In the genomic region with DNA sequence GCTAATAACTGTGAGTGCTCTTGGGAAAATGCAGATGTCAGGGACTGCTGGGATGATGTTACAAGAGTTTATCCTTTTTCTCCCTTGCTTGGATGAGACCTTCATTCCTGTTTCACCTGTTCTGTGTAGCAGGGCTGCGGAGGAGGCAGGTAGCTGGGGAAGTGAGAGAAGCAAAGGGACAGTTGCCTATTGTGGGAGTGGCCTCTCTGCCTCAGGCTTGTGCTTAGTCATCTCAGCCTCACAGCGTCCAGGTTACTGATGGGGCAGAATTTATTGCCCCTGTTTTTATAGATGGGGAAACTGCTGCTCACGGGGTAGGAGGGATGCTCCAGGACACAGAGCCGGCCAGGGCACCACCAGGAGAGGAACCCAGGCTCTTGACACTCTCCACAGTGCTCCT, we compare ENCODE assay signal across 8 cellular contexts. TPM values are rescaled to one million over a fixed set of nuclear protein-coding genes. Genes with fewer than 3 reads are reported as not detected.
DNase-seq lines count a peak whose midpoint lies in the region; ATAC-seq and TF ChIP-seq lines count a peak whose summit lies in the region.

No MANE protein-coding gene starts in this region.

- peaks cover 13 to 28% (median 24%) of the 10 kb centered on the region in 4 donors for H3K4me1 Mint-ChIP-seq in naive thymus-derived CD8-positive, alpha-beta T cell

- peak overlapping the region; percentile 83 to 89 for H3K27ac ChIP-seq in coronary artery

- no peaks in the 10 kb centered on the region; the same call in 1 of the 2 replicates for H3K27me3 ChIP-seq in H7 (ENCODE audit: control insufficient read depth, insufficient read depth, low read length)

- POLR2A ChIA-PET in naive thymus-derived CD8-positive, alpha-beta T cell (lab: Charles Lee) = interaction anchor here (3.0 kb wide), 1 partner anchor 10 kb away, joined by 13 read pairs; no protein-coding TSS in a partner anchor

- ATAC-seq in GM21619 (IDR thresholded peaks at IDR 0.05; ENCODE audit: unreplicated experiment) (peak; percentile 30), HG02623 (IDR thresholded peaks at IDR 0.05; ENCODE audit: unreplicated experiment) (no peak), omental fat pad (ENCODE audit: low FRiP score) (no peak)
- no peak for ATAC-seq in naive thymus-derived CD8-positive, alpha-beta T cell

- no peaks in the 10 kb centered on the region for H3K27me3 Mint-ChIP-seq in naive thymus-derived CD8-positive, alpha-beta T cell

- no peaks in the 10 kb centered on the region for H3K36me3 Mint-ChIP-seq in naive thymus-derived CD8-positive, alpha-beta T cell

- H3K36me3 ChIP-seq in H7 (replicated peaks; ENCODE audit: control insufficient read depth, insufficient read depth, low read length) = no peaks in the 10 kb centered on the region; the same call in 1 of the 2 replicates

- TF ChIP-seq CTCF in coronary artery (IDR thresholded peaks at IDR 0.05) (no peak), omental fat pad (IDR thresholded peaks at IDR 0.05) (no peak)

- DNase-seq in NCI-H510A (lab: John Stamatoyannopoulos, UW) = peak; percentile 23
- no peak for DNase-seq in coronary artery (ENCODE audit: low spot score)
- no peak for DNase-seq in naive thymus-derived CD8-positive, alpha-beta T cell
- no peak for DNase-seq in H7
- no peak for DNase-seq in omental fat pad (ENCODE audit: low spot score)
- DNase-seq in cortex of kidney (lab: John Stamatoyannopoulos, UW) = no peak

- no peaks in the 10 kb centered on the region for H3K9me3 Mint-ChIP-seq in naive thymus-derived CD8-positive, alpha-beta T cell

- peak overlapping the region in 4 of 10 donors; percentile 1 to 62 (median 52) for H3K27ac Mint-ChIP-seq in naive thymus-derived CD8-positive, alpha-beta T cell

- peak overlapping the region in 7 of 10 donors; percentile 38 to 93 (median 86) for H3K4me3 Mint-ChIP-seq in naive thymus-derived CD8-positive, alpha-beta T cell

- peak overlapping the region; percentile 79 for H3K4me3 ChIP-seq in coronary artery
- H3K4me3 ChIP-seq in H7 (ENCODE audit: insufficient read depth, low read depth, low read length) = no peak overlapping the region

RNA-seq across cellular contexts. Expression of gene STX3, which starts 1.7 kb away (rescaled TPM):
- total RNA-seq in naive thymus-derived CD8-positive, alpha-beta T cell = 10 to 100 TPM; 10.3 to 11.2 TPM
- 1 to 10 TPM; 2.8 to 3.6 (median 3.0) TPM for polyA plus RNA-seq in naive thymus-derived CD8-positive, alpha-beta T cell
- total RNA-seq in H7 (2014; rRNA removed; shearing (Covaris generic)) = 43.2 and 60.8 TPM in 2 replicates
- total RNA-seq in omental fat pad = 10 to 100 TPM; 19.9 to 37.4 (median 31.9) TPM

RNA-seq across cellular contexts. Expression of gene OR10V1, which starts 43.2 kb away (rescaled TPM):
- total RNA-seq in naive thymus-derived CD8-positive, alpha-beta T cell = not detected
- polyA plus RNA-seq in naive thymus-derived CD8-positive, alpha-beta T cell = not detected
- not detected in 2 replicates for total RNA-seq in H7 (2014; rRNA removed; shearing (Covaris generic))
- not detected for total RNA-seq in omental fat pad

RNA-seq across cellular contexts. Expression of gene MRPL16, which starts 53.7 kb away (rescaled TPM):
- total RNA-seq in naive thymus-derived CD8-positive, alpha-beta T cell = 10 to 100 TPM; 44.4 to 45.2 TPM
- polyA plus RNA-seq in naive thymus-derived CD8-positive, alpha-beta T cell = 10 to 100 TPM; 68.4 to 93.0 (median 92.8) TPM
- 90.7 and 113 TPM in 2 replicates for total RNA-seq in H7 (2014; rRNA removed; shearing (Covaris generic))
- 10 to 100 TPM; 28.1 to 50.9 (median 38.3) TPM for total RNA-seq in omental fat pad
